In genomic region chr13:49539313-49539712, GRCh38 we compare ENCODE assay signal across 19 cellular contexts. TPM values are rescaled to one million over a fixed set of nuclear protein-coding genes. Genes with fewer than 3 reads are reported as not detected.
DNase-seq lines count a peak whose midpoint lies in the region; ATAC-seq and TF ChIP-seq lines count a peak whose summit lies in the region.
"Had no signal": no experiment of that assay in that cellular context is flagged by ENCODE, and none has a peak within 500 bp of the region (broad histone marks: within the 10 kb centered on the region; RNA-seq: fewer than 3 reads in every experiment).

No MANE protein-coding gene starts in this region.

- no peak for DNase-seq in activated T-cell treated with anti-CD3 and anti-CD28 coated beads, Interleukin-2, amount 50 U/mL, for 24 hours
- no peak for DNase-seq in activated T-cell treated with anti-CD3 and anti-CD28 coated beads, Interleukin-2, amount 50 U/mL, for 48 hours
- DNase-seq in endothelial cell (ENCODE audit: low spot score): no peak
- DNase-seq in NCI-H2029 treated with DMSO at 0.1 percent for 48 hours (lab: John Stamatoyannopoulos, UW): no peak
- no peak for DNase-seq in esophagus muscularis mucosa (ENCODE audit: extremely low spot score)
- DNase-seq: activated CD4-positive, CD25-positive, alpha-beta regulatory T cell; body of pancreas; Calu3; cortex of kidney; hippocampal formation; left cardiac atrium; NCI-H2081 treated with DMSO at 0.1 percent for 48 hours; upper lobe of right lung had no signal

- H3K9ac ChIP-seq in OCI-LY1 (ENCODE audit: low read length): peak overlapping the region; percentile 21; the same call in 1 of the 2 replicates

- H3K9me3 Mint-ChIP-seq in activated T-cell treated with anti-CD3 and anti-CD28 coated beads, Interleukin-2, amount 50 U/mL, for 24 hours: no peaks in the 10 kb centered on the region
- H3K9me3 Mint-ChIP-seq in endothelial cell (ENCODE audit: unreplicated experiment): no peaks in the 10 kb centered on the region
- no peaks in the 10 kb centered on the region for H3K9me3 Mint-ChIP-seq in stimulated activated memory B cell treated with anti-CD40 and anti-IgM and Interleukin-4, amounts not matched to agents 10 μg/mL and 1 μg/mL and 100 μg/mL, for 72 hours
- H3K9me3 Mint-ChIP-seq: stimulated activated effector memory CD8-positive, alpha-beta T cell treated with anti-CD3 and anti-CD28 coated beads, Interleukin-12 subunit alpha, Interleukin-12 subunit beta, amount 100 ng/mL, for 72 hours had no signal

- no peaks in the 10 kb centered on the region for H4K20me1 ChIP-seq in OCI-LY1 (ENCODE audit: insufficient read depth, low read length)

- H3F3A ChIP-seq in OCI-LY1 (ENCODE audit: insufficient read depth, low read length): no peaks in the 10 kb centered on the region

- no peaks in the 10 kb centered on the region for H3K79me2 ChIP-seq in OCI-LY1 (ENCODE audit: insufficient read depth, low read length)

- TF ChIP-seq POLR2A in esophagus muscularis mucosa (IDR thresholded peaks at IDR 0.05; ENCODE audit: low read depth): no peak

- TF ChIP-seq CTCF in OCI-LY1 (IDR thresholded peaks at IDR 0.05; ENCODE audit: low read length) (no peak), endothelial cell (IDR thresholded peaks at IDR 0.05; ENCODE audit: unreplicated experiment) (no peak), esophagus muscularis mucosa (IDR thresholded peaks at IDR 0.05) (no peak)

- no peak overlapping the region for H3K4me3 Mint-ChIP-seq in activated T-cell treated with anti-CD3 and anti-CD28 coated beads, Interleukin-2, amount 50 U/mL, for 24 hours
- H3K4me3 Mint-ChIP-seq in endothelial cell (ENCODE audit: unreplicated experiment): no peak overlapping the region
- H3K4me3 Mint-ChIP-seq in stimulated activated memory B cell treated with anti-CD40 and anti-IgM and Interleukin-4, amounts not matched to agents 10 μg/mL and 1 μg/mL and 100 μg/mL, for 72 hours: no peak overlapping the region
- H3K4me3 Mint-ChIP-seq: stimulated activated effector memory CD8-positive, alpha-beta T cell treated with anti-CD3 and anti-CD28 coated beads, Interleukin-12 subunit alpha, Interleukin-12 subunit beta, amount 100 ng/mL, for 72 hours had no signal

- intact Hi-C loops in esophagus muscularis mucosa (cut with DNase I): no loop called here

- no peak for TF ChIP-seq EP300 in esophagus muscularis mucosa (IDR thresholded peaks at IDR 0.05)

- no peak for ATAC-seq in stimulated activated memory B cell treated with anti-CD40 and anti-IgM and Interleukin-4, amounts not matched to agents 10 μg/mL and 1 μg/mL and 100 μg/mL, for 72 hours
- ATAC-seq in HG03571 (IDR thresholded peaks at IDR 0.05; ENCODE audit: unreplicated experiment): no peak
- ATAC-seq: body of pancreas; left cardiac atrium; stimulated activated effector memory CD8-positive, alpha-beta T cell treated with anti-CD3 and anti-CD28 coated beads, Interleukin-12 subunit alpha, Interleukin-12 subunit beta, amount 100 ng/mL, for 72 hours; upper lobe of right lung had no signal

- peaks cover 22% of the 10 kb centered on the region for H3K4me1 Mint-ChIP-seq in activated T-cell treated with anti-CD3 and anti-CD28 coated beads, Interleukin-2, amount 50 U/mL, for 24 hours (ENCODE audit: low read depth)
- H3K4me1 Mint-ChIP-seq in endothelial cell (ENCODE audit: unreplicated experiment): peaks cover 19% of the 10 kb centered on the region
- peaks cover 19% of the 10 kb centered on the region for H3K4me1 Mint-ChIP-seq in stimulated activated memory B cell treated with anti-CD40 and anti-IgM and Interleukin-4, amounts not matched to agents 10 μg/mL and 1 μg/mL and 100 μg/mL, for 72 hours
- H3K4me1 Mint-ChIP-seq: stimulated activated effector memory CD8-positive, alpha-beta T cell treated with anti-CD3 and anti-CD28 coated beads, Interleukin-12 subunit alpha, Interleukin-12 subunit beta, amount 100 ng/mL, for 72 hours had no signal

- 61% methylated on average over 5 of the region's 5 CpGs for WGBS in esophagus muscularis mucosa

- peaks cover 74% of the 10 kb centered on the region for H3K36me3 Mint-ChIP-seq in activated T-cell treated with anti-CD3 and anti-CD28 coated beads, Interleukin-2, amount 50 U/mL, for 24 hours (ENCODE audit: low read depth)
- peaks cover 23% of the 10 kb centered on the region for H3K36me3 Mint-ChIP-seq in endothelial cell (ENCODE audit: low read depth, unreplicated experiment)
- peaks cover 53% of the 10 kb centered on the region for H3K36me3 Mint-ChIP-seq in stimulated activated memory B cell treated with anti-CD40 and anti-IgM and Interleukin-4, amounts not matched to agents 10 μg/mL and 1 μg/mL and 100 μg/mL, for 72 hours

- H3K27ac ChIP-seq in OCI-LY1 (ENCODE audit: low read depth, low read length, poor library complexity, severe bottlenecking) (peak overlapping the region; percentile 76), esophagus muscularis mucosa (replicated peaks in 1 of 4) (peak overlapping the region in 1 of 4 donors; percentile 35)
- H3K27ac ChIP-seq: body of pancreas, ovary, upper lobe of right lung had no signal

- H3K36me3 ChIP-seq in OCI-LY1 (ENCODE audit: insufficient read depth, low read length): peaks cover 71% of the 10 kb centered on the region
- H3K36me3 ChIP-seq in esophagus muscularis mucosa: peaks cover 17 to 48% (median 39%) of the 10 kb centered on the region in 4 donors
- H3K36me3 ChIP-seq: ovary had no signal

- H3K4me2 ChIP-seq in OCI-LY1 (ENCODE audit: low read length): no peak overlapping the region; the same call in 1 of the 2 replicates
- H3K4me2 ChIP-seq: smooth muscle cell had no signal

- no peaks in the 10 kb centered on the region for H3K9me2 ChIP-seq in OCI-LY1 (ENCODE audit: low read depth, low read length)

- H3K27me3 ChIP-seq in OCI-LY1 (ENCODE audit: insufficient read depth, low read length) (no peaks in the 10 kb centered on the region), esophagus muscularis mucosa (no peaks in the 10 kb centered on the region)
- H3K27me3 ChIP-seq: body of pancreas, ovary, upper lobe of right lung had no signal

- no peaks in the 10 kb centered on the region for H3K9me3 ChIP-seq in OCI-LY1 (ENCODE audit: low read length)
- H3K9me3 ChIP-seq in esophagus muscularis mucosa: no peaks in the 10 kb centered on the region
- H3K9me3 ChIP-seq: body of pancreas, ovary, upper lobe of right lung had no signal

- no peak overlapping the region for H2AFZ ChIP-seq in OCI-LY1 (ENCODE audit: low read length)

- peaks cover 59% of the 10 kb centered on the region for H3K4me1 ChIP-seq in OCI-LY1 (ENCODE audit: insufficient read depth, low read length, severe bottlenecking)
- peaks cover 0 to 8% (median 5%) of the 10 kb centered on the region in 4 donors for H3K4me1 ChIP-seq in esophagus muscularis mucosa
- H3K4me1 ChIP-seq: body of pancreas, upper lobe of right lung had no signal

- peak overlapping the region; percentile 74 for H3K27ac Mint-ChIP-seq in activated T-cell treated with anti-CD3 and anti-CD28 coated beads, Interleukin-2, amount 50 U/mL, for 24 hours
- H3K27ac Mint-ChIP-seq in endothelial cell (ENCODE audit: unreplicated experiment): peak overlapping the region; percentile 75
- peak overlapping the region; percentile 53 for H3K27ac Mint-ChIP-seq in stimulated activated memory B cell treated with anti-CD40 and anti-IgM and Interleukin-4, amounts not matched to agents 10 μg/mL and 1 μg/mL and 100 μg/mL, for 72 hours
- H3K27ac Mint-ChIP-seq: stimulated activated effector memory CD8-positive, alpha-beta T cell treated with anti-CD3 and anti-CD28 coated beads, Interleukin-12 subunit alpha, Interleukin-12 subunit beta, amount 100 ng/mL, for 72 hours had no signal

- no peaks in the 10 kb centered on the region for H3K27me3 Mint-ChIP-seq in activated T-cell treated with anti-CD3 and anti-CD28 coated beads, Interleukin-2, amount 50 U/mL, for 24 hours
- H3K27me3 Mint-ChIP-seq in endothelial cell (ENCODE audit: unreplicated experiment): peaks cover 1% of the 10 kb centered on the region
- H3K27me3 Mint-ChIP-seq in stimulated activated memory B cell treated with anti-CD40 and anti-IgM and Interleukin-4, amounts not matched to agents 10 μg/mL and 1 μg/mL and 100 μg/mL, for 72 hours: no peaks in the 10 kb centered on the region

- no peak overlapping the region for H3K4me3 ChIP-seq in OCI-LY1 (ENCODE audit: low read depth, low read length, poor library complexity, severe bottlenecking)
- no peak overlapping the region for H3K4me3 ChIP-seq in esophagus muscularis mucosa
- H3K4me3 ChIP-seq: body of pancreas, ovary, smooth muscle cell, upper lobe of right lung had no signal

RNA-seq across cellular contexts. Expression of gene PHF11, which starts 43.6 kb away (rescaled TPM):
- 16.4 TPM for total RNA-seq in endothelial cell (ENCODE audit: unreplicated experiment)
- total RNA-seq in esophagus muscularis mucosa: 10 to 100 TPM; 27.5 to 54.0 (median 31.2) TPM

RNA-seq across cellular contexts. Expression of gene RCBTB1, which starts 46.0 kb away (rescaled TPM):
- 41.2 TPM for total RNA-seq in endothelial cell (ENCODE audit: unreplicated experiment)
- 10 to 100 TPM; 11.1 to 14.7 (median 12.3) TPM for total RNA-seq in esophagus muscularis mucosa
